27 cellular contexts compared by ENCODE assay signal in the genomic region with DNA sequence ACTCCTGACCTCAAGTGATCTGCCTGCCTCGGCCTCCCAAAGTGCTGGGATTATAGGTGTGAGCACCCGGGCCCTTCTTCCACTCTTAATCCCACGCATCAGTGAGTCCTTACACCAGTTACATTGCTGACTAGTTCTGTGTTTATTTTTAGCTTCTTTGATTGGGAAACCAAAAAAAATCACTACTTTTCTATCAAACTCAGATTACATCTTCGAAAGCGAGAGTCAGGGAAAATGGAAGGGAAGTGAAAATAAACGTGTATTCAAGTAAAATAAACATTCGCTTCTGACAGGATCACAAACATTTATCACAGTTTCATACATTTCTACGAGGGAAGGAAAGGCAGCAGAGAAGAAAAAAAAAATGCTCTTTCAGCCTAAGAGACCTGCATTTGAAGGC.
"Had no signal": no experiment of that assay in that cellular context is flagged by ENCODE, and none has a peak within 500 bp of the region (broad histone marks: within the 10 kb centered on the region; RNA-seq: fewer than 3 reads in every experiment).

No MANE protein-coding gene starts in this region.

- H3K9me3 ChIP-seq: esophagus muscularis mucosa, ovary, right lobe of liver, thoracic aorta had no signal

- H3K4me1 ChIP-seq: esophagus muscularis mucosa had no signal

- H3K27me3 Mint-ChIP-seq: activated CD4-positive, alpha-beta memory T cell treated with anti-CD3 and anti-CD28 coated beads for 36 hours; activated CD4-positive, alpha-beta T cell treated with anti-CD3 and anti-CD28 coated beads, Interleukin-2, amount 10 ng/mL, durations not matched to agents 24 days and 14 days; activated naive CD4-positive, alpha-beta T cell treated with anti-CD3 and anti-CD28 coated beads, Interleukin-2, amount 10 ng/mL, durations not matched to agents 7 days and 5 days; naive thymus-derived CD4-positive, alpha-beta T cell; progenitor cell of endocrine pancreas; T-helper 17 cell had no signal

- H3K27ac Mint-ChIP-seq: activated CD4-positive, alpha-beta memory T cell treated with anti-CD3 and anti-CD28 coated beads for 36 hours; activated CD4-positive, alpha-beta T cell treated with anti-CD3 and anti-CD28 coated beads, Interleukin-2, amount 10 ng/mL, durations not matched to agents 24 days and 14 days; activated naive CD4-positive, alpha-beta T cell treated with anti-CD3 and anti-CD28 coated beads, Interleukin-2, amount 10 ng/mL, durations not matched to agents 7 days and 5 days; activated naive CD8-positive, alpha-beta T cell treated with anti-CD3 and anti-CD28 coated beads, Interleukin-2, amount 10 ng/mL, durations not matched to agents 7 days and 5 days; activated T-helper 1 cell treated with anti-CD3 and anti-CD28 coated beads, Interleukin-12 subunit alpha, Interleukin-12 subunit beta, Interleukin-2, Interleukin-4 antibody, amounts not matched to agents 30 ng/mL and 10 ng/mL and 1 ng/mL, durations not matched to agents 14 hours and 24 hours and 36 hours; naive thymus-derived CD4-positive, alpha-beta T cell; T-helper 17 cell had no signal

- H3K36me3 Mint-ChIP-seq: activated CD4-positive, alpha-beta memory T cell treated with anti-CD3 and anti-CD28 coated beads for 36 hours; activated naive CD4-positive, alpha-beta T cell treated with anti-CD3 and anti-CD28 coated beads, Interleukin-2, amount 10 ng/mL, durations not matched to agents 7 days and 5 days; activated naive CD8-positive, alpha-beta T cell treated with anti-CD3 and anti-CD28 coated beads, Interleukin-2, amount 10 ng/mL, durations not matched to agents 7 days and 5 days; naive thymus-derived CD4-positive, alpha-beta T cell had no signal

- H3K4me1 Mint-ChIP-seq: activated naive CD4-positive, alpha-beta T cell treated with anti-CD3 and anti-CD28 coated beads, Interleukin-2, amount 10 ng/mL, durations not matched to agents 7 days and 5 days; activated naive CD8-positive, alpha-beta T cell treated with anti-CD3 and anti-CD28 coated beads, Interleukin-2, amount 10 ng/mL, durations not matched to agents 7 days and 5 days; naive thymus-derived CD4-positive, alpha-beta T cell had no signal

- H3K36me3 ChIP-seq: brain microvascular endothelial cell, esophagus muscularis mucosa, ovary, right lobe of liver, thoracic aorta had no signal

- H3K27me3 ChIP-seq: brain microvascular endothelial cell, esophagus muscularis mucosa, ovary, right lobe of liver had no signal

- H3K4me3 Mint-ChIP-seq: activated CD4-positive, alpha-beta memory T cell treated with anti-CD3 and anti-CD28 coated beads for 36 hours; activated CD4-positive, alpha-beta T cell treated with anti-CD3 and anti-CD28 coated beads, Interleukin-2, amount 10 ng/mL, durations not matched to agents 24 days and 14 days; activated naive CD4-positive, alpha-beta T cell treated with anti-CD3 and anti-CD28 coated beads, Interleukin-2, amount 10 ng/mL, durations not matched to agents 7 days and 5 days; activated naive CD8-positive, alpha-beta T cell treated with anti-CD3 and anti-CD28 coated beads, Interleukin-2, amount 10 ng/mL, durations not matched to agents 7 days and 5 days; activated T-helper 1 cell treated with anti-CD3 and anti-CD28 coated beads, Interleukin-12 subunit alpha, Interleukin-12 subunit beta, Interleukin-2, Interleukin-4 antibody, amounts not matched to agents 30 ng/mL and 10 ng/mL and 1 ng/mL, durations not matched to agents 14 hours and 24 hours and 36 hours; naive thymus-derived CD4-positive, alpha-beta T cell; T-helper 17 cell had no signal

- H3K4me3 ChIP-seq: esophagus muscularis mucosa, ovary, right lobe of liver, thoracic aorta had no signal

- H3K27ac ChIP-seq: brain microvascular endothelial cell, esophagus muscularis mucosa, ovary, right lobe of liver, thoracic aorta had no signal

- H3K9me3 Mint-ChIP-seq: activated CD4-positive, alpha-beta memory T cell treated with anti-CD3 and anti-CD28 coated beads for 36 hours; activated CD4-positive, alpha-beta T cell treated with anti-CD3 and anti-CD28 coated beads, Interleukin-2, amount 10 ng/mL, durations not matched to agents 24 days and 14 days; activated naive CD4-positive, alpha-beta T cell treated with anti-CD3 and anti-CD28 coated beads, Interleukin-2, amount 10 ng/mL, durations not matched to agents 7 days and 5 days; activated naive CD8-positive, alpha-beta T cell treated with anti-CD3 and anti-CD28 coated beads, Interleukin-2, amount 10 ng/mL, durations not matched to agents 7 days and 5 days; activated T-helper 1 cell treated with anti-CD3 and anti-CD28 coated beads, Interleukin-12 subunit alpha, Interleukin-12 subunit beta, Interleukin-2, Interleukin-4 antibody, amounts not matched to agents 30 ng/mL and 10 ng/mL and 1 ng/mL, durations not matched to agents 14 hours and 24 hours and 36 hours; naive thymus-derived CD4-positive, alpha-beta T cell had no signal

- DNase-seq: activated CD4-positive, alpha-beta memory T cell treated with anti-CD3 and anti-CD28 coated beads for 36 hours; activated CD4-positive, alpha-beta T cell treated with anti-CD3 and anti-CD28 coated beads, Interleukin-2, amount 10 ng/mL, durations not matched to agents 24 days and 14 days; activated CD4-positive, CD25-positive, alpha-beta regulatory T cell treated with anti-CD3 and anti-CD28 coated beads, Interleukin-2, amount 50 U/mL, for 72 hours; activated CD8-positive, alpha-beta memory T cell treated with anti-CD3 and anti-CD28 coated beads, Interleukin-2, amount 50 U/mL, for 4 hours; activated gamma-delta T cell; activated naive CD4-positive, alpha-beta T cell treated with anti-CD3 and anti-CD28 coated beads, Interleukin-2, amount 10 ng/mL, durations not matched to agents 7 days and 5 days; activated naive CD8-positive, alpha-beta T cell treated with anti-CD3 and anti-CD28 coated beads, Interleukin-2, amount 10 ng/mL, durations not matched to agents 7 days and 5 days; activated T-cell treated with anti-CD3 and anti-CD28 coated beads, Interleukin-2, amount 50 U/mL, for 1 hour; amniotic stem cell; brain microvascular endothelial cell; foreskin melanocyte; glutamatergic neuron; left colon; mammary epithelial cell; midbrain; naive thymus-derived CD4-positive, alpha-beta T cell; ovary; right lobe of liver; stimulated activated CD4-positive, alpha-beta T cell treated with anti-CD3 and anti-CD28 coated beads, Interleukin-2, amount 100 ng/mL, for 48 hours; stimulated activated naive CD8-positive, alpha-beta T cell treated with anti-CD3 and anti-CD28 coated beads, Interleukin-15, Interleukin-2, amounts not matched to agents 100 U/mL and 50 U/mL, for 24 hours; T-helper 17 cell; T1000; trophoblast cell had no signal
